ENCODE assay signal across 8 cellular contexts in the genomic region with DNA sequence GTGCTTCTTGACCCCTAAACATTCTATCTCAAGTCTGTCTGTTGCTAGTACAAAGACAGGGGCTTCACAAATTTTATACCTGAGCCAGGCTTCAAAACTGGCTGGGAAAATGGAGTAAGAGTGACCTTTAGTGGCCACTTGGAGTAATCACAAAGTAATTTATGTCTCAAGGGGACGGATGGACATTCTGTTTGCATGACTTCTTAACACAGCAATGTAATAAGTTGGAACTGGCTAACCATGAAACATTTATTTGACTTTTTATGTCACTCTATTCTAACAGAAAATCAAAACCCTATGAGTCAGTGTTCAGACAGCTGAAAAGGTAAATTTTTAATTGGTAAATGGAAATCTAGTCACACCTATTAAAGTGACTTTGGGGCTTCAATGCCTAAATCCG.
A peak's percentile ranks its signal among the peaks of the same experiment; 100 is the strongest.
DNase-seq lines count a peak whose midpoint lies in the region; ATAC-seq, FAIRE-seq and TF ChIP-seq lines count a peak whose summit lies in the region.

No MANE protein-coding gene starts in this region.

- ATAC-seq in GM19023 (IDR thresholded peaks at IDR 0.05; ENCODE audit: unreplicated experiment) = no peak

- H3K27ac ChIP-seq in neural cell (ENCODE audit: low read length) = no peak overlapping the region

- no peaks in the 10 kb centered on the region for H4K20me1 ChIP-seq in neural cell (ENCODE audit: insufficient read depth)

- FAIRE-seq in GM12891 (lab: Jason Lieb, UNC) = no peak

- peak; percentile 85 for TF ChIP-seq RAD21 in neural cell (conservative IDR thresholded peaks at IDR 0.05)

- TF ChIP-seq POLR2A in erythroblast (IDR thresholded peaks at IDR 0.05; ENCODE audit: low read length) (no peak), GM12891 (IDR thresholded peaks at IDR 0.05; ENCODE audit: low read depth, low read length) (no peak)

- no peaks in the 10 kb centered on the region for H3K27me3 ChIP-seq in neural cell (ENCODE audit: insufficient read depth, low read depth, low read length)

- no peaks in the 10 kb centered on the region for H3F3A ChIP-seq in neural cell (ENCODE audit: insufficient read depth, low read length, poor library complexity, severe bottlenecking)

- DNase-seq in NOMO-1 (lab: John Stamatoyannopoulos, UW; ENCODE audit: unreplicated experiment in 2 of 2) = peak; percentile 0 to 29
- no peak for DNase-seq in NOMO-1 treated with dmso at 0.1 percent for 144 hours (lab: John Stamatoyannopoulos, UW; ENCODE audit: unreplicated experiment)
- peak; percentile 9 for DNase-seq in HK-2 (ENCODE audit: unreplicated experiment)
- peak; percentile 1 for DNase-seq in OCI-M2 (lab: John Stamatoyannopoulos, UW; ENCODE audit: unreplicated experiment)
- peak; percentile 46 to 49 for DNase-seq in erythroblast (lab: John Stamatoyannopoulos, UW)
- no peak for DNase-seq in GM12891 (ENCODE audit: insufficient read length, low spot score)

- no peaks in the 10 kb centered on the region for H3K9me3 ChIP-seq in neural cell (ENCODE audit: low read length)

- H2AFZ ChIP-seq in neural cell (ENCODE audit: low read depth, low read length) = no peak overlapping the region

- no peaks in the 10 kb centered on the region for H3K79me2 ChIP-seq in neural cell (replicated peaks; ENCODE audit: insufficient read depth, low read length)

- no peak overlapping the region for H3K9ac ChIP-seq in neural cell (ENCODE audit: low read length)

- H3K36me3 ChIP-seq in neural cell (ENCODE audit: insufficient read depth, low read length) = no peaks in the 10 kb centered on the region

- H3K9me2 ChIP-seq in neural cell (ENCODE audit: insufficient read depth, low read length) = no peaks in the 10 kb centered on the region

- peak; percentile 78 for TF ChIP-seq CTCF in neural cell (IDR thresholded peaks at IDR 0.05; ENCODE audit: poor library complexity, severe bottlenecking)

- H3K4me3 ChIP-seq in neural cell (ENCODE audit: low read length) = no peak overlapping the region

- no peak for TF ChIP-seq EP300 in neural cell (conservative IDR thresholded peaks at IDR 0.05; ENCODE audit: poor library complexity, severe bottlenecking)

- H3K4me2 ChIP-seq in neural cell (ENCODE audit: low read length) = no peak overlapping the region

TF ChIP-seq in neural cell, 6 proteins besides CTCF, POLR2A, EP300 and RAD21:
- peak; percentile 86 for TF ChIP-seq SMC3 (conservative IDR thresholded peaks at IDR 0.05; ENCODE audit: poor library complexity)
- no peak for TF ChIP-seq TAF1 (IDR thresholded peaks at IDR 0.05; ENCODE audit: low read depth)
- no peak for TF ChIP-seq EZH2 (IDR thresholded peaks at IDR 0.05; ENCODE audit: borderline replicate concordance, insufficient read depth, low read length, poor library complexity, severe bottlenecking)

TF ChIP-seq in GM12891, 5 proteins besides CTCF, POLR2A, EP300 and RAD21:
- TF ChIP-seq PAX5 (IDR thresholded peaks at IDR 0.05; ENCODE audit: insufficient read depth, low read length, severe bottlenecking) (no peak), POU2F2 (IDR thresholded peaks at IDR 0.05; ENCODE audit: low read depth, low read length) (no peak), TAF1 (IDR thresholded peaks at IDR 0.05; ENCODE audit: low read depth, low read length) (no peak), POLR2AphosphoS5 (IDR thresholded peaks at IDR 0.05; ENCODE audit: low read depth, low read length) (no peak), SPI1 (IDR thresholded peaks at IDR 0.05; ENCODE audit: low read depth, low read length) (no peak)

Comparison
In these comparisons a context has a peak if more than half of its experiments do, and no peak if none do; other contexts are left out.
1. DNase-seq: peak in NOMO-1 (2 of 2), HK-2 (single experiment), OCI-M2 (single experiment) and erythroblast (2 of 2); none in NOMO-1 treated with dmso at 0.1 percent for 144 hours (single experiment) and GM12891 (single experiment).